8 cellular contexts compared by ENCODE assay signal in the genomic region with DNA sequence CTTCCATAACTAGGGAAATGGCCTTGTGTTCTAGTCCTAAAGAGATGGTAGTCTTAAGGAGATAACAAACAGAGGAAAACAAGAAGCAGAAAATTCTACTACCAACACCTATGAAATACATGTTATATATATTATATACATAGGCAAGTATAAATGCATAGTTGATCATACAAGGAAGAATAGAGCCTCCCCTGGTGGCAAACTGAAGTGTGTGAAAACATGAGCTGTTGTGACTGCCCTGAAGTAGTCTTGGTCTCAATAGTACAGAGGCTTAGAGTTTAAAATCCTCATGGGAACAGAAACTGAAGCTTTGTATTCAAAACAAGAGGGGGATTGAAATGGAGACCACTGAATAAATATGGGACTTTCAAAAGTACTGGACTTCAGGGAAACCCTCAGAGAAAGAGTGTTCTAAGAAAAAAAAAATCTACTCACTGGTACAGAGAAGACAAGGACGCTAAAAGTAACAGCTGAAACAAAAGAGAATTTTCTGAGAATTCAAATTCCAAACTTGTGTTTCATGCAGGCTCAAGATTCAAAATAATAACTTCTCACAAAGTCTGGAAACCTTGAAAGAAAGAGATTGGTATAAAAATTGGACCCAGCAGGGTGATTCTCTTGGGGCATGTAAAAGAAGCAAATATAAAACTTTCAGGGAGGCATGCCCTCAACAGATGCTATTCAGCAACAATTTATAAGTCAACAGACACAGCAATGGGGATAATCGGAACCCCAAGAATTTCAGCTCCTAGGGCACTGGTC. TPM values are rescaled to one million over a fixed set of nuclear protein-coding genes. Genes with fewer than 3 reads are reported as not detected.
DNase-seq lines count a peak whose midpoint lies in the region; TF ChIP-seq lines count a peak whose summit lies in the region.
"Had no signal": no experiment of that assay in that cellular context is flagged by ENCODE, and none has a peak within 500 bp of the region (broad histone marks: within the 10 kb centered on the region; RNA-seq: fewer than 3 reads in every experiment).

No MANE protein-coding gene starts in this region.

- DNase-seq in GM13976 (ENCODE audit: low spot score) (peak; percentile 23), HCEC 1CT (peak; percentile 25), PC-9 (no peak), fibroblast of the aortic adventitia (ENCODE audit: low read depth) (peak; percentile 36), amygdala (lab: John Stamatoyannopoulos, UW) (no peak), OCI-M2 (lab: John Stamatoyannopoulos, UW; ENCODE audit: unreplicated experiment) (no peak), NOMO-1 treated with dmso at 0.1 percent for 144 hours (lab: John Stamatoyannopoulos, UW; ENCODE audit: unreplicated experiment) (no peak)

- no peaks in the 10 kb centered on the region for H3K4me1 ChIP-seq in PC-9 (replicated peaks; ENCODE audit: insufficient read depth)

- no TSS peak for BruUV-seq in PC-9 (replicated peaks; lab: Mats Ljungman, UMichigan)

- H3K36me3 ChIP-seq in PC-9 (ENCODE audit: low read depth), result no peaks in the 10 kb centered on the region
- H3K36me3 ChIP-seq: neutrophil had no signal

- CTCF ChIA-PET in PC-9 (lab: Charles Lee), result no interaction called here

- no peaks in the 10 kb centered on the region for H3K9me2 ChIP-seq in PC-9 (ENCODE audit: insufficient read depth)

- H3K4me3 ChIP-seq in PC-9 (no peak overlapping the region), fibroblast of the aortic adventitia (ENCODE audit: low read depth, low read length) (no peak overlapping the region)

- H3K9me3 ChIP-seq in PC-9 (ENCODE audit: insufficient read depth, low read depth), result no peaks in the 10 kb centered on the region
- H3K9me3 ChIP-seq: neutrophil had no signal

- H3K27ac ChIP-seq in PC-9, result no peak overlapping the region
- H3K27ac ChIP-seq: neutrophil had no signal

- no peak overlapping the region for H2AFZ ChIP-seq in PC-9

- TF ChIP-seq CTCF in GM13976 (IDR thresholded peaks at IDR 0.05; ENCODE audit: borderline replicate concordance, control extremely low read depth, extremely low read depth, insufficient read depth, missing control alignments) (peak; percentile 19), PC-9 (conservative IDR thresholded peaks at IDR 0.05) (peak; percentile 47; the same call in 1 of the 2 replicates), fibroblast of the aortic adventitia (IDR thresholded peaks at IDR 0.05; ENCODE audit: insufficient read depth, low read length) (peak; percentile 52)

- POLR2A ChIA-PET in PC-9 (lab: Charles Lee; ENCODE audit: unreplicated experiment), result interaction anchor here (0.6 kb wide), 1 partner anchor 200 kb away, joined by 4 read pairs; no protein-coding TSS in a partner anchor

- no peaks in the 10 kb centered on the region for H3K27me3 ChIP-seq in PC-9 (ENCODE audit: insufficient read depth, low read depth)
- H3K27me3 ChIP-seq: neutrophil had no signal

- no peaks in the 10 kb centered on the region for H4K20me1 ChIP-seq in PC-9 (ENCODE audit: insufficient read depth)

- no peak overlapping the region for H3K4me2 ChIP-seq in PC-9

- H3K79me2 ChIP-seq in PC-9 (ENCODE audit: low read depth), result no peaks in the 10 kb centered on the region

- intact Hi-C loops in PC-9 (cut with micrococcal nuclease; ENCODE audit: unreplicated experiment), result no loop called here

- no peaks in the 10 kb centered on the region for H3F3A ChIP-seq in PC-9 (ENCODE audit: insufficient read depth, low read depth)

- in situ Hi-C loops in GM13976 (cut with MboI; ENCODE audit: low sequenced_read_pairs, unreplicated experiment), result no loop called here

RNA-seq across cellular contexts. Expression of a gene that starts 59.7 kb away (rescaled TPM):
- total RNA-seq in PC-9 (2021) (not detected in 2 replicates), fibroblast of the aortic adventitia (ENCODE audit: low replicate concordance) (9.1 and 33.9 TPM in 2 replicates)

Comparison
In these comparisons a context has a peak if more than half of its experiments do, and no peak if none do; other contexts are left out.
1. DNase-seq: peak in GM13976 (single experiment), HCEC 1CT (single experiment) and fibroblast of the aortic adventitia (single experiment); none in PC-9 (0 of 2), amygdala (0 of 56), OCI-M2 (single experiment) and NOMO-1 treated with dmso at 0.1 percent for 144 hours (single experiment).
2. RNA of a gene that starts 59.7 kb away (total RNA-seq): 9.1 to 33.9 TPM in fibroblast of the aortic adventitia; not detected in PC-9; every median in the first group is over 10 times any median in the second.
3. Peak in every context shown above with its lines, with median percentiles within 50 percentile points of each other: CTCF ChIP-seq.